In the genomic region with DNA sequence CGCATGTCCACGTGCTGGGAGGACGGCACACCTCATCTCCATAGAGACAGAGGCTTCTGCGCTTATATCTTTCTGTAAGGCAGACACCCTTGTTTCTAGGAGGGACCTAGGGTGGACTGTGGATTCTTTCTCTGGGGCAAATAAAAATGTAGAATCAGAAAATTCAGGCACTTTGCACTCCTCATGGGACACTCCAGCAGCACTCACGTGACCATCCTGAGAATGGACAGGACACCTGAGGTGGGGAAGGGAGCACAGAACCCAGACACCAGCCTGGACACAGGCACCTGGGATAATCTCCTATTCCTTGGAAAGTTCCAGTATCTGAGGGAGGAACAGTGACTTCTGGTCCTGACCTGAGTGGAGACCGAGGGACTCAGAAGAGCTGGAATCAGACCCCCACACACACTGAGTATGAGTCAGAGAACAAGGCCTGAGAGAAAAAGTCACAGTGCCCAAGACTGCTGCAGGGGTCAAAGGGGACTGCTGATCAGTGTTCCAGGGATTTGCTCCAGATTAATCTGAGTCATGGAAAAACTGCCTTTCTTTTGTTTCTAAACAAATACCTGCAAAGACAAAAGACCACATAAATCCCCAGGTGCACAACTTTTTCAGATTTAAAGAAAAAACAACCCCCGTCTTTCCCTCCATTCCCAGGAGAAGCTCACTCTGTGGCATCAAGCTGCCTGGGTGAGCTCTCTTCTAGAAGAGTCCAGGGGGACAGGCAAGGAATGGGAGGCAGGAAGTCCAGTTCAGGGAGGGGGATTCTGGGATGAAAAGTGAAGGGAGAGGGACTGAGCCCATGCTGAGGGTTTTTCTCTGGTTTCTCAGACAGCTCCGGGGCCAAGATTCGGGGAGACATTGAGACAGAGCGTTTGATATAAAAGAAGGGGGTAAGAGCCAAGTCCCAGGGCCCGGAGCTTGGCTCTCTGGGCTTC, we compare ENCODE assay signal across 8 cellular contexts. TPM values are rescaled to one million over a fixed set of nuclear protein-coding genes. Genes with fewer than 3 reads are reported as not detected.
A peak's percentile ranks its signal among the peaks of the same experiment; 100 is the strongest.
DNase-seq lines count a peak whose midpoint lies in the region; ATAC-seq and TF ChIP-seq lines count a peak whose summit lies in the region.

No MANE protein-coding gene starts in this region.

- BruUV-seq in Caco-2 (replicated peaks; lab: Mats Ljungman, UMichigan), result no TSS peak

- H3K4me2 ChIP-seq in Karpas-422 (ENCODE audit: low read depth, low read length, poor library complexity, severe bottlenecking) (peak overlapping the region; percentile 79), neural progenitor cell (peak overlapping the region; percentile 71)

- peaks cover 3% of the 10 kb centered on the region for H3K27me3 Mint-ChIP-seq in Caco-2 (ENCODE audit: insufficient read depth, unreplicated experiment)
- no peaks in the 10 kb centered on the region for H3K27me3 Mint-ChIP-seq in effector memory CD8-positive, alpha-beta T cell
- H3K27me3 Mint-ChIP-seq in neural progenitor cell (ENCODE audit: insufficient read depth, low read depth), result peaks cover 2% of the 10 kb centered on the region

- H3K4me1 Mint-ChIP-seq in Caco-2 (ENCODE audit: low read depth, unreplicated experiment), result peaks cover 8% of the 10 kb centered on the region
- peaks cover 51 to 54% of the 10 kb centered on the region in 2 donors for H3K4me1 Mint-ChIP-seq in effector memory CD8-positive, alpha-beta T cell (ENCODE audit: low read depth in 2 of 2)
- H3K4me1 Mint-ChIP-seq in neural progenitor cell, result peaks cover 20% of the 10 kb centered on the region

- TF ChIP-seq CTCF in Caco-2 (IDR thresholded peaks at IDR 0.05; ENCODE audit: insufficient read depth in 1 of 2, low read depth in 1 of 2, low read length in 1 of 2, severe bottlenecking in 1 of 2, unreplicated experiment in 1 of 2) (no peak), neural progenitor cell (IDR thresholded peaks at IDR 0.05) (no peak)

- no peaks in the 10 kb centered on the region for H3K27me3 ChIP-seq in Caco-2 (replicated peaks; ENCODE audit: control insufficient read depth, insufficient read depth, low read length)
- no peaks in the 10 kb centered on the region for H3K27me3 ChIP-seq in Karpas-422 (ENCODE audit: low read length)
- H3K27me3 ChIP-seq in neural progenitor cell, result peaks cover 7% of the 10 kb centered on the region

- H3K9me3 ChIP-seq in Caco-2, result no peaks in the 10 kb centered on the region
- no peaks in the 10 kb centered on the region for H3K9me3 ChIP-seq in Karpas-422 (ENCODE audit: low read length)
- H3K9me3 ChIP-seq in neural progenitor cell (ENCODE audit: low read depth), result no peaks in the 10 kb centered on the region

- CTCF ChIA-PET in Caco-2 (lab: Charles Lee), result no interaction called here

- DNase-seq in Caco-2 (no peak), Karpas-422 (no peak), neural progenitor cell (ENCODE audit: low spot score) (peak; percentile 25), amniotic stem cell (lab: John Stamatoyannopoulos, UW) (no peak), NCI-H510A treated with DMSO at 0.1 percent for 48 hours (lab: John Stamatoyannopoulos, UW) (no peak), NCI-H1105 treated with DMSO at 0.1 percent for 48 hours (lab: John Stamatoyannopoulos, UW) (no peak)
- DNase-seq in effector memory CD8-positive, alpha-beta T cell, result no peak

- POLR2A ChIA-PET in Caco-2 (lab: Charles Lee), result interaction anchor here (1.0 kb wide), 1 partner anchor 67 kb away, joined by 4 read pairs; a partner anchor contains a TSS

- H3K27ac ChIP-seq in Karpas-422 (ENCODE audit: low read length) (no peak overlapping the region), neural progenitor cell (no peak overlapping the region)

- H3K36me3 Mint-ChIP-seq in Caco-2 (ENCODE audit: insufficient read depth, unreplicated experiment), result peaks cover 10% of the 10 kb centered on the region
- peaks cover 56% of the 10 kb centered on the region for H3K36me3 Mint-ChIP-seq in effector memory CD8-positive, alpha-beta T cell (ENCODE audit: insufficient read depth)
- H3K36me3 Mint-ChIP-seq in neural progenitor cell, result no peaks in the 10 kb centered on the region

- intact Hi-C loops in Caco-2 (cut with micrococcal nuclease; ENCODE audit: unreplicated experiment), result no loop called here

- ATAC-seq in effector memory CD8-positive, alpha-beta T cell (replicated peaks), result no peak
- no peak for ATAC-seq in GM21723 (IDR thresholded peaks at IDR 0.05; ENCODE audit: unreplicated experiment)

- peak overlapping the region; percentile 65 for H3K27ac Mint-ChIP-seq in Caco-2 (ENCODE audit: unreplicated experiment)
- peak overlapping the region; percentile 100 for H3K27ac Mint-ChIP-seq in effector memory CD8-positive, alpha-beta T cell
- H3K27ac Mint-ChIP-seq in neural progenitor cell, result peak overlapping the region; percentile 31

- H2AFZ ChIP-seq in Karpas-422 (ENCODE audit: low read length) (peak overlapping the region; percentile 99), neural progenitor cell (replicated peaks) (peak overlapping the region; percentile 94)

- H3K36me3 ChIP-seq in Caco-2 (ENCODE audit: control insufficient read depth, insufficient read depth, low read length), result no peaks in the 10 kb centered on the region
- H3K36me3 ChIP-seq in Karpas-422 (ENCODE audit: insufficient read depth, low read length), result peaks cover 5% of the 10 kb centered on the region; the same call in 1 of the 2 replicates
- no peaks in the 10 kb centered on the region for H3K36me3 ChIP-seq in neural progenitor cell

- H3K9me2 ChIP-seq in Karpas-422 (replicated peaks; ENCODE audit: insufficient read depth, low read length), result no peaks in the 10 kb centered on the region; the same call in 1 of the 2 replicates

- H3K79me2 ChIP-seq in Karpas-422 (ENCODE audit: low read length) (0 out of 2 replicates have a peak, but pooled peaks cover 2% of the 10 kb centered on the region), neural progenitor cell (ENCODE audit: low read depth) (no peaks in the 10 kb centered on the region)

- H3K9ac ChIP-seq in Karpas-422 (ENCODE audit: low read length), result peak overlapping the region; percentile 81
- no peak overlapping the region for H3K9ac ChIP-seq in neural progenitor cell

- H3K4me3 ChIP-seq in Caco-2 (ENCODE audit: low read depth, low read length) (no peak overlapping the region), Karpas-422 (ENCODE audit: low read length) (peak overlapping the region; percentile 77), neural progenitor cell (peak overlapping the region; percentile 32)

- H3K9me3 Mint-ChIP-seq in Caco-2 (ENCODE audit: unreplicated experiment) (no peaks in the 10 kb centered on the region), neural progenitor cell (no peaks in the 10 kb centered on the region)
- H3K9me3 Mint-ChIP-seq in effector memory CD8-positive, alpha-beta T cell, result no peaks in the 10 kb centered on the region

- H3K4me3 Mint-ChIP-seq in Caco-2 (ENCODE audit: unreplicated experiment), result peak overlapping the region; percentile 78
- H3K4me3 Mint-ChIP-seq in effector memory CD8-positive, alpha-beta T cell, result peak overlapping the region; percentile 100
- H3K4me3 Mint-ChIP-seq in neural progenitor cell, result peak overlapping the region; percentile 11

- H4K20me1 ChIP-seq in Karpas-422 (ENCODE audit: insufficient read depth, low read depth, low read length) (peaks cover 4% of the 10 kb centered on the region; the same call in 1 of the 2 replicates), neural progenitor cell (ENCODE audit: low read depth) (no peaks in the 10 kb centered on the region)

- H3K4me1 ChIP-seq in Caco-2 (no peaks in the 10 kb centered on the region), Karpas-422 (ENCODE audit: low read length) (peaks cover 22% of the 10 kb centered on the region), neural progenitor cell (peaks cover 10% of the 10 kb centered on the region)

- peaks cover 4% of the 10 kb centered on the region for H3F3A ChIP-seq in neural progenitor cell (ENCODE audit: low read depth)

RNA-seq across cellular contexts. Expression of a gene that starts 35.6 kb away (rescaled TPM):
- total RNA-seq in Caco-2 (2022) (6.4 and 7.5 TPM in 2 replicates), neural progenitor cell (ENCODE audit: low replicate concordance) (8.1 and 9.1 TPM in 2 replicates)
- total RNA-seq in Karpas-422 (2014; rRNA removed; shearing (Covaris generic); ENCODE audit: low replicate concordance), result 13.2 and 15.7 TPM in 2 replicates

RNA-seq across cellular contexts. Expression of a gene that starts 58.9 kb away (rescaled TPM):
- total RNA-seq in Caco-2 (2022) (12.6 and 13.1 TPM in 2 replicates), neural progenitor cell (ENCODE audit: low replicate concordance) (15.0 and 21.4 TPM in 2 replicates)
- not detected in 2 replicates for total RNA-seq in Karpas-422 (2014; rRNA removed; shearing (Covaris generic); ENCODE audit: low replicate concordance)

Comparison
In these comparisons a context has a peak if more than half of its experiments do, and no peak if none do; other contexts are left out.
1. H3K27ac Mint-ChIP-seq: peak in every context shown above with its lines; median percentile 100 in effector memory CD8-positive, alpha-beta T cell; 65 in Caco-2; 31 in neural progenitor cell.
2. H3K4me3 Mint-ChIP-seq: peak in every context shown above with its lines; median percentile 100 in effector memory CD8-positive, alpha-beta T cell; 78 in Caco-2; 11 in neural progenitor cell.
3. RNA of a gene that starts 58.9 kb away (total RNA-seq): 15.0 to 21.4 TPM in neural progenitor cell and 12.6 to 13.1 TPM in Caco-2; not detected in Karpas-422; every median in the first group is over 10 times any median in the second.